Comparison of ENCODE assay signal across 8 cellular contexts in genomic region chr19:52237771-52238400, GRCh38. TPM values are rescaled to one million over a fixed set of nuclear protein-coding genes. Genes with fewer than 3 reads are reported as not detected.
DNase-seq lines count a peak whose midpoint lies in the region; ATAC-seq, FAIRE-seq and TF ChIP-seq lines count a peak whose summit lies in the region.

No MANE protein-coding gene starts in this region.

- ATAC-seq in HG02678 (IDR thresholded peaks at IDR 0.05; ENCODE audit: unreplicated experiment): no peak

- no peak overlapping the region for H3K27ac ChIP-seq in esophagus muscularis mucosa (replicated peaks in 1 of 4)
- no peak overlapping the region for H3K27ac ChIP-seq in substantia nigra (ENCODE audit: low read depth, low read length, poor library complexity, severe bottlenecking)

- TF ChIP-seq EP300 in esophagus muscularis mucosa (IDR thresholded peaks at IDR 0.05): no peak

- H3K27me3 ChIP-seq in esophagus muscularis mucosa: no peaks in the 10 kb centered on the region

- peaks cover 0 to 6% (median 2%) of the 10 kb centered on the region in 4 donors for H3K4me1 ChIP-seq in esophagus muscularis mucosa

- TF ChIP-seq CTCF in AG10803 (conservative IDR thresholded peaks at IDR 0.05; ENCODE audit: low read length) (peak; percentile 97), esophagus muscularis mucosa (IDR thresholded peaks at IDR 0.05) (peak; percentile 87 to 93 (median 91)), neural crest cell (conservative IDR thresholded peaks at IDR 0.05) (peak; percentile 94)

- H3K27me3 Mint-ChIP-seq in neural crest cell (ENCODE audit: low read depth): peaks cover 6% of the 10 kb centered on the region

- H3K4me3 ChIP-seq in AG10803 (ENCODE audit: low read length) (no peak overlapping the region), esophagus muscularis mucosa (no peak overlapping the region)

- H3K27ac Mint-ChIP-seq in neural crest cell (ENCODE audit: unreplicated experiment): no peak overlapping the region

- FAIRE-seq in GM19239 (lab: Jason Lieb, UNC): peak; percentile 90

- WGBS in esophagus muscularis mucosa: 16% methylated on average over 8 of the region's 8 CpGs

- H3K4me1 Mint-ChIP-seq in neural crest cell: no peaks in the 10 kb centered on the region

- no peaks in the 10 kb centered on the region for H3K9me3 Mint-ChIP-seq in neural crest cell

- H3K9me3 ChIP-seq in esophagus muscularis mucosa: no peaks in the 10 kb centered on the region

- H3K36me3 Mint-ChIP-seq in neural crest cell (ENCODE audit: low read depth): no peaks in the 10 kb centered on the region

- H3K4me3 Mint-ChIP-seq in neural crest cell: no peak overlapping the region

- no peak for TF ChIP-seq POLR2A in esophagus muscularis mucosa (IDR thresholded peaks at IDR 0.05; ENCODE audit: low read depth)

- no peaks in the 10 kb centered on the region for H3K36me3 ChIP-seq in esophagus muscularis mucosa

- DNase-seq in AG10803 (ENCODE audit: low read depth) (peak; percentile 66), GM19239 (ENCODE audit: insufficient read length, low spot score) (no peak), NCI-H82 treated with DMSO at 0.1 percent for 48 hours (lab: John Stamatoyannopoulos, UW; ENCODE audit: unreplicated experiment) (peak; percentile 18), activated T-cell treated with anti-CD3 and anti-CD28 coated beads for 1 hour (ENCODE audit: low read depth) (peak; percentile 48), esophagus muscularis mucosa (ENCODE audit: extremely low spot score) (no peak), neural crest cell (ENCODE audit: low read depth, low spot score) (peak; percentile 50), substantia nigra (lab: John Stamatoyannopoulos, UW) (peak in 33 of 49 donors; percentile 0 to 49 (median 23))

- intact Hi-C loops in esophagus muscularis mucosa (cut with DNase I): loop anchor here (2.0 kb wide), 1 partner anchor 99 kb away; the partner anchor contains the start of gene ZNF616

RNA-seq across cellular contexts. Expression of gene ZNF766, which starts 31.5 kb away (rescaled TPM):
- total RNA-seq in esophagus muscularis mucosa (10 to 100 TPM in 2 of 4 donors, 1 to 10 TPM in 2; 8.3 to 13.9 (median 10.8) TPM), neural crest cell (21.5 and 22.9 TPM in 2 replicates)

RNA-seq across cellular contexts. Expression of gene PPP2R1A, which starts 48.0 kb away (rescaled TPM):
- total RNA-seq in esophagus muscularis mucosa (100 to 1,000 TPM; 192 to 304 (median 221) TPM), neural crest cell (422 TPM in 2 replicates)

RNA-seq across cellular contexts. Expression of gene ZNF480, which starts 59.1 kb away (rescaled TPM):
- 1 to 10 TPM; 6.0 to 10.0 (median 7.2) TPM for total RNA-seq in esophagus muscularis mucosa
- 24.7 and 25.2 TPM in 2 replicates for total RNA-seq in neural crest cell

Comparison
In these comparisons a context has a peak if more than half of its experiments do, and no peak if none do; other contexts are left out.
1. DNase-seq: peak in AG10803 (single experiment), NCI-H82 treated with DMSO at 0.1 percent for 48 hours (single experiment), activated T-cell treated with anti-CD3 and anti-CD28 coated beads for 1 hour (single experiment), neural crest cell (single experiment) and substantia nigra (33 of 49); none in GM19239 (single experiment) and esophagus muscularis mucosa (single experiment).
2. Peak in every context shown above with its lines, with median percentiles within 50 percentile points of each other: CTCF ChIP-seq.